In genomic region chr12:29518407-29518806, GRCh38 we compare ENCODE assay signal across 26 cellular contexts. TPM values are rescaled to one million over a fixed set of nuclear protein-coding genes. Genes with fewer than 3 reads are reported as not detected.
"Had no signal": no experiment of that assay in that cellular context is flagged by ENCODE, and none has a peak within 500 bp of the region (broad histone marks: within the 10 kb centered on the region; RNA-seq: fewer than 3 reads in every experiment).

No MANE protein-coding gene starts in this region.

- H3K4me2 ChIP-seq: SK-N-SH had no signal

- H3K4me3 ChIP-seq: MG63 had no signal

- H3K36me3 ChIP-seq: MG63 had no signal

- H3K27ac ChIP-seq: RWPE1 had no signal

- H3K9ac ChIP-seq: SK-N-SH had no signal

- ATAC-seq: Panc1, PC-3, T-cell had no signal

- H3K9me3 ChIP-seq: MG63, SK-N-SH had no signal

- H3K27me3 ChIP-seq: MG63 had no signal

- DNase-seq: Karpas-422, KG1, MG63, NCI-H1092, NCI-H1105 treated with DMSO at 0.1 percent for 48 hours, NCI-H1436, NCI-H187, NCI-H2029, NCI-H2081 treated with DMSO at 0.1 percent for 48 hours, NCI-H2171, NCI-H226, NCI-H446, NCI-H510A, NCI-H524 treated with DMSO at 0.1 percent for 48 hours, NCI-H69, NCI-H774, PC-3, SHP77, SK-N-SH, SW 1271, T-cell had no signal

RNA-seq across cellular contexts. Expression of gene OVCH1, which starts 20.9 kb away (rescaled TPM):
- total RNA-seq: HT1080, OCI-LY7, PC-3, SK-MEL-5, T-cell had no signal
- polyA plus RNA-seq: SK-N-SH had no signal
